44 cellular contexts compared by ENCODE assay signal in genomic region chr12:2897418-2897817, GRCh38. TPM values are rescaled to one million over a fixed set of nuclear protein-coding genes. Genes with fewer than 3 reads are reported as not detected.
"Had no signal": no experiment of that assay in that cellular context is flagged by ENCODE, and none has a peak within 500 bp of the region (broad histone marks: within the 10 kb centered on the region; RNA-seq: fewer than 3 reads in every experiment).

No MANE protein-coding gene starts in this region.

- H3K9me3 ChIP-seq: adrenal gland, ascending aorta, body of pancreas, breast epithelium had no signal

- H3K27ac ChIP-seq: adrenal gland, ascending aorta, body of pancreas, brain microvascular endothelial cell, breast epithelium, cardiac muscle cell had no signal

- H3K27me3 Mint-ChIP-seq: activated naive CD4-positive, alpha-beta T cell treated with anti-CD3 and anti-CD28 coated beads, Interleukin-2, amount 10 ng/mL, durations not matched to agents 7 days and 5 days; activated naive CD4-positive, alpha-beta T cell treated with anti-CD3 and anti-CD28 coated beads, Interleukin-2, amount 50 U/mL, for 24 hours; activated naive CD8-positive, alpha-beta T cell; activated naive CD8-positive, alpha-beta T cell treated with anti-CD3 and anti-CD28 coated beads for 36 hours; activated naive CD8-positive, alpha-beta T cell treated with anti-CD3 and anti-CD28 coated beads, Interleukin-2, amount 10 ng/mL, durations not matched to agents 7 days and 5 days; activated naive CD8-positive, alpha-beta T cell treated with anti-CD3 and anti-CD28 coated beads, Interleukin-2, amount 50 U/mL, for 24 hours; activated T-cell treated with anti-CD3 and anti-CD28 coated beads, Interleukin-2, amount 50 U/mL, for 24 hours; activated T-helper 17 cell treated with anti-CD3 and anti-CD28 coated beads, Interleukin-2, amount 50 U/mL, for 72 hours; brain; central memory CD8-positive, alpha-beta T cell had no signal

- H3K27me3 ChIP-seq: adrenal gland, ascending aorta, body of pancreas, brain microvascular endothelial cell, breast epithelium, cardiac muscle cell had no signal

- H3K4me3 Mint-ChIP-seq: activated naive CD4-positive, alpha-beta T cell treated with anti-CD3 and anti-CD28 coated beads for 36 hours; activated naive CD4-positive, alpha-beta T cell treated with anti-CD3 and anti-CD28 coated beads, Interleukin-2, amount 10 ng/mL, durations not matched to agents 7 days and 5 days; activated naive CD4-positive, alpha-beta T cell treated with anti-CD3 and anti-CD28 coated beads, Interleukin-2, amount 50 U/mL, for 24 hours; activated naive CD8-positive, alpha-beta T cell; activated naive CD8-positive, alpha-beta T cell treated with anti-CD3 and anti-CD28 coated beads for 36 hours; activated naive CD8-positive, alpha-beta T cell treated with anti-CD3 and anti-CD28 coated beads, Interleukin-2, amount 10 ng/mL, durations not matched to agents 7 days and 5 days; activated naive CD8-positive, alpha-beta T cell treated with anti-CD3 and anti-CD28 coated beads, Interleukin-2, amount 50 U/mL, for 24 hours; activated T-cell treated with anti-CD3 and anti-CD28 coated beads, Interleukin-2, amount 50 U/mL, for 24 hours; activated T-cell treated with anti-CD3 and anti-CD28 coated beads, Interleukin-2, amount 50 U/mL, for 4 hours; activated T-cell treated with anti-CD3 and anti-CD28 coated beads, Interleukin-2, amount 50 U/mL, for 72 hours; activated T-helper 1 cell treated with anti-CD3 and anti-CD28 coated beads, Interleukin-12 subunit alpha, Interleukin-12 subunit beta, Interleukin-2, Interleukin-4 antibody, amounts not matched to agents 30 ng/mL and 10 ng/mL and 1 ng/mL, durations not matched to agents 14 hours and 24 hours and 36 hours; activated T-helper 17 cell treated with anti-CD3 and anti-CD28 coated beads, Interleukin-2, amount 50 U/mL, for 72 hours; brain; central memory CD8-positive, alpha-beta T cell had no signal

- H3K27ac Mint-ChIP-seq: activated naive CD4-positive, alpha-beta T cell treated with anti-CD3 and anti-CD28 coated beads for 36 hours; activated naive CD4-positive, alpha-beta T cell treated with anti-CD3 and anti-CD28 coated beads, Interleukin-2, amount 10 ng/mL, durations not matched to agents 7 days and 5 days; activated naive CD4-positive, alpha-beta T cell treated with anti-CD3 and anti-CD28 coated beads, Interleukin-2, amount 50 U/mL, for 24 hours; activated naive CD4-positive, alpha-beta T cell treated with anti-CD3 and anti-CD28 coated beads, Interleukin-2, amount 50 U/mL, for 72 hours; activated naive CD8-positive, alpha-beta T cell; activated naive CD8-positive, alpha-beta T cell treated with anti-CD3 and anti-CD28 coated beads for 36 hours; activated naive CD8-positive, alpha-beta T cell treated with anti-CD3 and anti-CD28 coated beads, Interleukin-2, amount 10 ng/mL, durations not matched to agents 7 days and 5 days; activated naive CD8-positive, alpha-beta T cell treated with anti-CD3 and anti-CD28 coated beads, Interleukin-2, amount 50 U/mL, for 24 hours; activated T-cell treated with anti-CD3 and anti-CD28 coated beads, Interleukin-2, amount 50 U/mL, for 24 hours; activated T-cell treated with anti-CD3 and anti-CD28 coated beads, Interleukin-2, amount 50 U/mL, for 72 hours; activated T-helper 1 cell treated with anti-CD3 and anti-CD28 coated beads, Interleukin-12 subunit alpha, Interleukin-12 subunit beta, Interleukin-2, Interleukin-4 antibody, amounts not matched to agents 30 ng/mL and 10 ng/mL and 1 ng/mL, durations not matched to agents 14 hours and 24 hours and 36 hours; activated T-helper 17 cell treated with anti-CD3 and anti-CD28 coated beads, Interleukin-2, amount 50 U/mL, for 72 hours; activated T-helper 2 cell treated with anti-CD3 and anti-CD28 coated beads, Interferon-gamma antibody, Interleukin-2, Interleukin-4, amounts not matched to agents 10 μg/mL and 5 μg/mL and 100 μg/mL, durations not matched to agents 14 hours and 24 hours and 36 hours; brain had no signal

- ATAC-seq: activated naive CD4-positive, alpha-beta T cell treated with anti-CD3 and anti-CD28 coated beads, Interleukin-2, amount 50 U/mL, for 72 hours; activated naive CD8-positive, alpha-beta T cell treated with anti-CD3 and anti-CD28 coated beads, Interleukin-2, amount 50 U/mL, for 24 hours; activated T-cell treated with anti-CD3 and anti-CD28 coated beads, Interleukin-2, amount 50 U/mL, for 4 hours; activated T-cell treated with anti-CD3 and anti-CD28 coated beads, Interleukin-2, amount 50 U/mL, for 72 hours; activated T-helper 17 cell treated with anti-CD3 and anti-CD28 coated beads, Interleukin-2, amount 50 U/mL, for 72 hours; body of pancreas had no signal

- H3K36me3 Mint-ChIP-seq: activated naive CD4-positive, alpha-beta T cell treated with anti-CD3 and anti-CD28 coated beads, Interleukin-2, amount 10 ng/mL, durations not matched to agents 7 days and 5 days; activated naive CD4-positive, alpha-beta T cell treated with anti-CD3 and anti-CD28 coated beads, Interleukin-2, amount 50 U/mL, for 24 hours; activated naive CD4-positive, alpha-beta T cell treated with anti-CD3 and anti-CD28 coated beads, Interleukin-2, amount 50 U/mL, for 72 hours; activated naive CD8-positive, alpha-beta T cell treated with anti-CD3 and anti-CD28 coated beads for 36 hours; activated naive CD8-positive, alpha-beta T cell treated with anti-CD3 and anti-CD28 coated beads, Interleukin-2, amount 10 ng/mL, durations not matched to agents 7 days and 5 days had no signal

- H3K9me3 Mint-ChIP-seq: activated naive CD4-positive, alpha-beta T cell treated with anti-CD3 and anti-CD28 coated beads for 36 hours; activated naive CD4-positive, alpha-beta T cell treated with anti-CD3 and anti-CD28 coated beads, Interleukin-2, amount 10 ng/mL, durations not matched to agents 7 days and 5 days; activated naive CD4-positive, alpha-beta T cell treated with anti-CD3 and anti-CD28 coated beads, Interleukin-2, amount 50 U/mL, for 24 hours; activated naive CD4-positive, alpha-beta T cell treated with anti-CD3 and anti-CD28 coated beads, Interleukin-2, amount 50 U/mL, for 72 hours; activated naive CD8-positive, alpha-beta T cell treated with anti-CD3 and anti-CD28 coated beads for 36 hours; activated naive CD8-positive, alpha-beta T cell treated with anti-CD3 and anti-CD28 coated beads, Interleukin-2, amount 10 ng/mL, durations not matched to agents 7 days and 5 days; activated naive CD8-positive, alpha-beta T cell treated with anti-CD3 and anti-CD28 coated beads, Interleukin-2, amount 50 U/mL, for 24 hours; activated T-cell treated with anti-CD3 and anti-CD28 coated beads, Interleukin-2, amount 50 U/mL, for 24 hours; activated T-cell treated with anti-CD3 and anti-CD28 coated beads, Interleukin-2, amount 50 U/mL, for 4 hours; activated T-cell treated with anti-CD3 and anti-CD28 coated beads, Interleukin-2, amount 50 U/mL, for 72 hours; activated T-helper 1 cell treated with anti-CD3 and anti-CD28 coated beads, Interleukin-12 subunit alpha, Interleukin-12 subunit beta, Interleukin-2, Interleukin-4 antibody, amounts not matched to agents 30 ng/mL and 10 ng/mL and 1 ng/mL, durations not matched to agents 14 hours and 24 hours and 36 hours; activated T-helper 17 cell treated with anti-CD3 and anti-CD28 coated beads, Interleukin-2, amount 50 U/mL, for 72 hours; activated T-helper 2 cell treated with anti-CD3 and anti-CD28 coated beads, Interferon-gamma antibody, Interleukin-2, Interleukin-4, amounts not matched to agents 10 μg/mL and 5 μg/mL and 100 μg/mL, durations not matched to agents 14 hours and 24 hours and 36 hours; brain; central memory CD8-positive, alpha-beta T cell had no signal

- DNase-seq: activated effector memory CD4-positive, alpha-beta T cell treated with anti-CD3 and anti-CD28 coated beads, Interleukin-2, amount 50 U/mL, for 16 hours; activated effector memory CD4-positive, alpha-beta T cell treated with Interleukin-2 at 50 U/mL for 16 hours; activated gamma-delta T cell; activated gamma-delta T cell treated with Interleukin-2 at 50 U/mL for 16 hours; activated naive CD4-positive, alpha-beta T cell; activated naive CD4-positive, alpha-beta T cell treated with anti-CD3 and anti-CD28 coated beads for 36 hours; activated naive CD4-positive, alpha-beta T cell treated with anti-CD3 and anti-CD28 coated beads, Interleukin-2, amount 10 ng/mL, durations not matched to agents 7 days and 5 days; activated naive CD4-positive, alpha-beta T cell treated with anti-CD3 and anti-CD28 coated beads, Interleukin-2, amount 50 U/mL, for 16 hours; activated naive CD4-positive, alpha-beta T cell treated with Interleukin-2 at 50 U/mL for 16 hours; activated naive CD8-positive, alpha-beta T cell treated with anti-CD3 and anti-CD28 coated beads for 36 hours; activated naive CD8-positive, alpha-beta T cell treated with anti-CD3 and anti-CD28 coated beads, Interleukin-2, amount 10 ng/mL, durations not matched to agents 7 days and 5 days; activated naive CD8-positive, alpha-beta T cell treated with anti-CD3 and anti-CD28 coated beads, Interleukin-2, amount 50 U/mL, for 24 hours; activated T-cell treated with anti-CD3 and anti-CD28 coated beads, Interleukin-2, amount 50 U/mL, for 1 hour; activated T-cell treated with anti-CD3 and anti-CD28 coated beads, Interleukin-2, amount 50 U/mL, for 24 hours; activated T-cell treated with anti-CD3 and anti-CD28 coated beads, Interleukin-2, amount 50 U/mL, for 4 hours; activated T-cell treated with anti-CD3 and anti-CD28 coated beads, Interleukin-2, amount 50 U/mL, for 48 hours; activated T-cell treated with anti-CD3 and anti-CD28 coated beads, Interleukin-2, amount 50 U/mL, for 72 hours; amniotic stem cell; amygdala; anterior cingulate cortex; aorta; body of pancreas; brain microvascular endothelial cell; caudate nucleus; central memory CD4-positive, alpha-beta T cell; cerebellar nuclear complex had no signal

- H3K4me1 ChIP-seq: breast epithelium had no signal

- H3K4me1 Mint-ChIP-seq: activated T-helper 17 cell treated with anti-CD3 and anti-CD28 coated beads, Interleukin-2, amount 50 U/mL, for 72 hours had no signal

- FAIRE-seq: astrocyte, bronchial epithelial cell had no signal

- H3K36me3 ChIP-seq: adrenal gland, ascending aorta, brain microvascular endothelial cell, breast epithelium, cardiac muscle cell had no signal

- H3K4me3 ChIP-seq: adrenal gland, ascending aorta, body of pancreas, breast epithelium, cardiac muscle cell had no signal

RNA-seq across cellular contexts. Expression of gene FOXM1, which starts 20.4 kb away (rescaled TPM):
- total RNA-seq: ascending aorta had no signal

RNA-seq across cellular contexts. Expression of gene TEX52, which starts 40.6 kb away (rescaled TPM):
- total RNA-seq: activated naive CD4-positive, alpha-beta T cell treated with anti-CD3 and anti-CD28 coated beads for 36 hours; activated naive CD8-positive, alpha-beta T cell treated with anti-CD3 and anti-CD28 coated beads for 36 hours; activated T-cell treated with anti-CD3 and anti-CD28 coated beads, Interleukin-2, amount 50 U/mL, for 4 hours; activated T-helper 1 cell treated with anti-CD3 and anti-CD28 coated beads, Interleukin-12 subunit alpha, Interleukin-12 subunit beta, Interleukin-2, Interleukin-4 antibody, amounts not matched to agents 30 ng/mL and 10 ng/mL and 1 ng/mL, durations not matched to agents 14 hours and 24 hours and 36 hours; activated T-helper 2 cell treated with anti-CD3 and anti-CD28 coated beads, Interferon-gamma antibody, Interleukin-2, Interleukin-4, amounts not matched to agents 10 μg/mL and 5 μg/mL and 100 μg/mL, durations not matched to agents 14 hours and 24 hours and 36 hours; adrenal gland; aorta; ascending aorta; astrocyte; body of pancreas; breast epithelium; bronchial epithelial cell; cardiac muscle cell; cardiac septum; cerebellum; chondrocyte had no signal
- polyA plus RNA-seq: adipose tissue, adrenal gland, aorta, cardiac muscle cell had no signal
